ENCODE assay signal across 8 cellular contexts in genomic region chrX:79270401-79270800, GRCh38.
DNase-seq lines count a peak whose midpoint lies in the region; ATAC-seq and TF ChIP-seq lines count a peak whose summit lies in the region.

No MANE protein-coding gene starts in this region.

- no peak overlapping the region for H3K4me3 Mint-ChIP-seq in CD8-positive, alpha-beta T cell
- H3K4me3 Mint-ChIP-seq in activated CD4-positive, alpha-beta T cell treated with anti-CD3 and anti-CD28 coated beads, Interleukin-2, amount 10 ng/mL, durations not matched to agents 24 days and 14 days: peak overlapping the region; percentile 23

- peak overlapping the region; percentile 74 for H3K27ac Mint-ChIP-seq in CD8-positive, alpha-beta T cell
- peak overlapping the region; percentile 20 for H3K27ac Mint-ChIP-seq in activated CD4-positive, alpha-beta T cell treated with anti-CD3 and anti-CD28 coated beads, Interleukin-2, amount 10 ng/mL, durations not matched to agents 24 days and 14 days

- no peaks in the 10 kb centered on the region for H3K36me3 ChIP-seq in CD8-positive, alpha-beta T cell (ENCODE audit: insufficient read depth, low read length)
- H3K36me3 ChIP-seq in osteoblast (ENCODE audit: insufficient read depth, low read length): no peaks in the 10 kb centered on the region

- H3K4me3 ChIP-seq in CD8-positive, alpha-beta T cell (ENCODE audit: low read depth, low read length): no peak overlapping the region
- H3K4me3 ChIP-seq in osteoblast (ENCODE audit: insufficient read depth, low read length): no peak overlapping the region

- H3K27ac ChIP-seq in CD8-positive, alpha-beta T cell (ENCODE audit: low read depth, low read length): no peak overlapping the region
- no peak overlapping the region for H3K27ac ChIP-seq in osteoblast (ENCODE audit: low read depth, low read length)

- H3K27me3 Mint-ChIP-seq in CD8-positive, alpha-beta T cell (ENCODE audit: low read depth): no peaks in the 10 kb centered on the region
- no peaks in the 10 kb centered on the region for H3K27me3 Mint-ChIP-seq in activated CD4-positive, alpha-beta T cell treated with anti-CD3 and anti-CD28 coated beads, Interleukin-2, amount 10 ng/mL, durations not matched to agents 24 days and 14 days

- H3K9me3 Mint-ChIP-seq in CD8-positive, alpha-beta T cell: no peaks in the 10 kb centered on the region
- H3K9me3 Mint-ChIP-seq in activated CD4-positive, alpha-beta T cell treated with anti-CD3 and anti-CD28 coated beads, Interleukin-2, amount 10 ng/mL, durations not matched to agents 24 days and 14 days: no peaks in the 10 kb centered on the region

- ATAC-seq in CD8-positive, alpha-beta T cell: peak; percentile 94
- ATAC-seq in GM19463 (IDR thresholded peaks at IDR 0.05; ENCODE audit: unreplicated experiment) (peak; percentile 97), HG03565 (IDR thresholded peaks at IDR 0.05; ENCODE audit: unreplicated experiment) (peak; percentile 94)

- no peaks in the 10 kb centered on the region for H3K79me2 ChIP-seq in osteoblast (ENCODE audit: insufficient read depth, low read length)

- H4K20me1 ChIP-seq in osteoblast (ENCODE audit: insufficient read depth, low read length): no peaks in the 10 kb centered on the region

- H3K9me3 ChIP-seq in CD8-positive, alpha-beta T cell (ENCODE audit: low read length): no peaks in the 10 kb centered on the region
- H3K9me3 ChIP-seq in osteoblast (ENCODE audit: low read depth, low read length): no peaks in the 10 kb centered on the region

- H3K4me1 ChIP-seq in CD8-positive, alpha-beta T cell (ENCODE audit: insufficient read depth, low read length): peaks cover 43% of the 10 kb centered on the region
- H3K4me1 ChIP-seq in osteoblast (ENCODE audit: insufficient read depth, low read length): no peaks in the 10 kb centered on the region

- no peak overlapping the region for H2AFZ ChIP-seq in osteoblast (ENCODE audit: low read length)

- H3K36me3 Mint-ChIP-seq in CD8-positive, alpha-beta T cell: no peaks in the 10 kb centered on the region
- peaks cover 4% of the 10 kb centered on the region for H3K36me3 Mint-ChIP-seq in activated CD4-positive, alpha-beta T cell treated with anti-CD3 and anti-CD28 coated beads, Interleukin-2, amount 10 ng/mL, durations not matched to agents 24 days and 14 days (ENCODE audit: low read depth)

- intact Hi-C loops in CD8-positive, alpha-beta T cell (cut with DNase I, micrococcal nuclease): loop anchor here (1.0 to 10.0 kb wide), 9 partner anchors 94 to 715 kb away; partner anchors contain the start of genes ITM2A (in 1 of the 2) and P2RY10 (in 1 of the 2)
- intact Hi-C loops in activated CD4-positive, alpha-beta T cell treated with anti-CD3 and anti-CD28 coated beads, Interleukin-2, amount 10 ng/mL, durations not matched to agents 24 days and 14 days (cut with micrococcal nuclease): loop anchor here (2.0 to 5.0 kb wide), 6 partner anchors 96 to 713 kb away; partner anchors contain the start of gene ITM2A

- no peak overlapping the region for H3K4me2 ChIP-seq in osteoblast (ENCODE audit: insufficient read depth, low read length)

- peaks cover 44% of the 10 kb centered on the region for H3K4me1 Mint-ChIP-seq in CD8-positive, alpha-beta T cell (ENCODE audit: low read depth)
- H3K4me1 Mint-ChIP-seq in activated CD4-positive, alpha-beta T cell treated with anti-CD3 and anti-CD28 coated beads, Interleukin-2, amount 10 ng/mL, durations not matched to agents 24 days and 14 days: peaks cover 26% of the 10 kb centered on the region

- peak; percentile 69 for TF ChIP-seq CTCF in CD8-positive, alpha-beta T cell (IDR thresholded peaks at IDR 0.05)
- TF ChIP-seq CTCF in osteoblast (IDR thresholded peaks at IDR 0.05; ENCODE audit: extremely low read depth, low read depth, low read length): no peak

- no peaks in the 10 kb centered on the region for H3K27me3 ChIP-seq in CD8-positive, alpha-beta T cell (ENCODE audit: insufficient read depth, low read length)
- H3K27me3 ChIP-seq in osteoblast (ENCODE audit: insufficient read depth, low read length): no peaks in the 10 kb centered on the region

- CTCF ChIA-PET in CD8-positive, alpha-beta T cell (lab: Charles Lee): interaction anchor here (0.7 to 1.9 kb wide), 10 partner anchors 8 to 715 kb away, joined by 3 to 5 read pairs (median 3); no protein-coding TSS in a partner anchor

- DNase-seq in CD8-positive, alpha-beta T cell: peak; percentile 47 to 80 (median 70)
- DNase-seq in activated CD4-positive, alpha-beta T cell treated with anti-CD3 and anti-CD28 coated beads, Interleukin-2, amount 10 ng/mL, durations not matched to agents 24 days and 14 days: peak; percentile 88
- DNase-seq in fibroblast of gingiva (ENCODE audit: low read depth) (peak; percentile 2), osteoblast (ENCODE audit: insufficient read length, low spot score, missing footprints) (no peak), NCI-H1105 (lab: John Stamatoyannopoulos, UW) (no peak)
- DNase-seq in stimulated activated CD4-positive, alpha-beta T cell treated with anti-CD3 and anti-CD28 coated beads, Interleukin-2, amount 100 ng/mL, for 24 hours: peak; percentile 71 to 75

- POLR2A ChIA-PET in CD8-positive, alpha-beta T cell (lab: Charles Lee): interaction anchor here (0.6 to 2.0 kb wide), 5 partner anchors 11 to 523 kb away, joined by 3 to 9 read pairs (median 3); partner anchors contain the start of genes GPR174 and LPAR4

Comparison
In these comparisons a context has a peak if more than half of its experiments do, and no peak if none do; other contexts are left out.
1. DNase-seq: peak in CD8-positive, alpha-beta T cell (7 of 7), activated CD4-positive, alpha-beta T cell treated with anti-CD3 and anti-CD28 coated beads, Interleukin-2, amount 10 ng/mL, durations not matched to agents 24 days and 14 days (single experiment), fibroblast of gingiva (single experiment) and stimulated activated CD4-positive, alpha-beta T cell treated with anti-CD3 and anti-CD28 coated beads, Interleukin-2, amount 100 ng/mL, for 24 hours (2 of 2); none in osteoblast (single experiment) and NCI-H1105 (single experiment).
2. Peak in every context shown above with its lines, with median percentiles within 50 percentile points of each other: ATAC-seq.